1 cellular context compared by ENCODE assay signal in the genomic region with DNA sequence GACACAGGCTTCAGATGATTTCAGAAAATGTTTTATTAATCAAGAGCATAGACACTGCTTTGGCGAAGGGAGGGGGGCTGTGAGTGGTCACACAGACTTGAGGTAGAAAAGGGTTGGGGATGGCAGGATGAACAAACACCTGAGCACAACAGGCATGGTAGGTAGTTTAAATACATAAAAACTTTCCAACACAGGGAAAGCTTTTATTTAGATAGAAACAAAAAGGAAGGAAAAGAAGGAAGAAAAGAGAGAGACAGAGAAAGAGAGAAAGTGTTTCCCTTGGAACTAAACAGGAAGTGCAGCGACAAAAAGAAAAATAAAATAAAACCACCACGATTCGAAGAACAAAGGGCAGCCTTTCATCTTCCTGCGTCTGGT.
A peak's percentile ranks its signal among the peaks of the same experiment; 100 is the strongest.
TF ChIP-seq lines count a peak whose summit lies in the region.

No MANE protein-coding gene starts in this region.

TF ChIP-seq in HepG2, 621 proteins besides CTCF, POLR2A, EP300 and RAD21:
- TF ChIP-seq CEBPG (CRISPR knock-in tag; IDR thresholded peaks at IDR 0.05) = no peak
- TF ChIP-seq CBX2 (IDR thresholded peaks at IDR 0.05; ENCODE audit: low read depth, low read length) = peak; percentile 84
- TF ChIP-seq CBX2 (CRISPR knock-in tag; IDR thresholded peaks at IDR 0.05; ENCODE audit: low read depth) = no peak
- TF ChIP-seq, protein P1, sequence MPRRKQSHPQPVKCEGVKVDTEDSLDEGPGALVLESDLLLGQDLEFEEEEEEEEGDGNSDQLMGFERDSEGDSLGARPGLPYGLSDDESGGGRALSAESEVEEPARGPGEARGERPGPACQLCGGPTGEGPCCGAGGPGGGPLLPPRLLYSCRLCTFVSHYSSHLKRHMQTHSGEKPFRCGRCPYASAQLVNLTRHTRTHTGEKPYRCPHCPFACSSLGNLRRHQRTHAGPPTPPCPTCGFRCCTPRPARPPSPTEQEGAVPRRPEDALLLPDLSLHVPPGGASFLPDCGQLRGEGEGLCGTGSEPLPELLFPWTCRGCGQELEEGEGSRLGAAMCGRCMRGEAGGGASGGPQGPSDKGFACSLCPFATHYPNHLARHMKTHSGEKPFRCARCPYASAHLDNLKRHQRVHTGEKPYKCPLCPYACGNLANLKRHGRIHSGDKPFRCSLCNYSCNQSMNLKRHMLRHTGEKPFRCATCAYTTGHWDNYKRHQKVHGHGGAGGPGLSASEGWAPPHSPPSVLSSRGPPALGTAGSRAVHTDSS (CRISPR knock-in tag; conservative IDR thresholded peaks at IDR 0.05) = no peak
TF ChIP-seq in HepG2: peak in this region for 1.
